11 cellular contexts compared by ENCODE assay signal in genomic region chr5:149804478-149805450, GRCh38.
DNase-seq lines count a peak whose midpoint lies in the region; ATAC-seq and TF ChIP-seq lines count a peak whose summit lies in the region.
"Had no signal": no experiment of that assay in that cellular context is flagged by ENCODE, and none has a peak within 500 bp of the region (broad histone marks: within the 10 kb centered on the region; RNA-seq: fewer than 3 reads in every experiment).

No MANE protein-coding gene starts in this region.

- no peaks in the 10 kb centered on the region for H3K36me3 ChIP-seq in psoas muscle (ENCODE audit: insufficient read depth in 1 of 2, low read depth in 1 of 2)
- no peaks in the 10 kb centered on the region for H3K36me3 ChIP-seq in hepatocyte (replicated peaks; ENCODE audit: insufficient read depth, low read depth)

- no peaks in the 10 kb centered on the region for H4K20me1 ChIP-seq in hepatocyte (ENCODE audit: insufficient read depth, poor library complexity, severe bottlenecking)

- intact Hi-C loops in psoas muscle (cut with DNase I): no loop called here

- peak overlapping the region; percentile 99 for H3K27ac ChIP-seq in psoas muscle
- H3K27ac ChIP-seq in hepatocyte: no peak overlapping the region

- H3K27me3 Mint-ChIP-seq in brain: peaks cover 14% of the 10 kb centered on the region
- H3K27me3 Mint-ChIP-seq: activated CD4-positive, alpha-beta T cell treated with anti-CD3 and anti-CD28 coated beads for 36 hours had no signal

- ATAC-seq in HG02571 (IDR thresholded peaks at IDR 0.05; ENCODE audit: unreplicated experiment): peak; percentile 36
- ATAC-seq in psoas muscle: no peak
- ATAC-seq in GM21360 (IDR thresholded peaks at IDR 0.05; ENCODE audit: unreplicated experiment): no peak
- ATAC-seq: activated CD4-positive, alpha-beta T cell treated with anti-CD3 and anti-CD28 coated beads for 36 hours had no signal

- no peak overlapping the region for H3K4me3 Mint-ChIP-seq in brain
- H3K4me3 Mint-ChIP-seq: activated CD4-positive, alpha-beta T cell treated with anti-CD3 and anti-CD28 coated beads for 36 hours had no signal

- H3K79me2 ChIP-seq in hepatocyte: no peaks in the 10 kb centered on the region

- WGBS in psoas muscle, 3 donors: 73 to 78% (median 74%) methylated on average over 16 of the region's 16 CpGs
- 91% methylated on average over 16 of the region's 16 CpGs for WGBS in hepatocyte (ENCODE audit: low lambda C conversion rate, missing lambda C conversion rate)

- H3K4me3 ChIP-seq in GM12864 (ENCODE audit: low read depth, low read length) (no peak overlapping the region), psoas muscle (no peak overlapping the region), hepatocyte (no peak overlapping the region)
- H3K4me3 ChIP-seq: skin epidermis had no signal

- H3K4me1 Mint-ChIP-seq in brain: peaks cover 85% of the 10 kb centered on the region
- H3K4me1 Mint-ChIP-seq: activated CD4-positive, alpha-beta T cell treated with anti-CD3 and anti-CD28 coated beads for 36 hours had no signal

- no peaks in the 10 kb centered on the region for H3K9me2 ChIP-seq in hepatocyte (replicated peaks; ENCODE audit: insufficient read depth)

- H3K36me3 Mint-ChIP-seq in brain: no peaks in the 10 kb centered on the region

- H3K9me3 ChIP-seq in psoas muscle (no peaks in the 10 kb centered on the region), hepatocyte (ENCODE audit: low read depth) (no peaks in the 10 kb centered on the region)

- H3K9me3 Mint-ChIP-seq in brain: no peaks in the 10 kb centered on the region

- H3K27ac Mint-ChIP-seq in brain: peak overlapping the region in 3 of 5 experiments; percentile 36 to 80 (median 45)
- H3K27ac Mint-ChIP-seq: activated CD4-positive, alpha-beta T cell treated with anti-CD3 and anti-CD28 coated beads for 36 hours had no signal

- H3K4me1 ChIP-seq in psoas muscle (peaks cover 93% of the 10 kb centered on the region), hepatocyte (ENCODE audit: insufficient read depth) (peaks cover 11% of the 10 kb centered on the region)

- no peaks in the 10 kb centered on the region for H3K27me3 ChIP-seq in psoas muscle (ENCODE audit: insufficient read depth in 3 of 3, low read length in 2 of 3)
- no peaks in the 10 kb centered on the region for H3K27me3 ChIP-seq in hepatocyte

- no peak overlapping the region for H3K4me2 ChIP-seq in hepatocyte

- no peak overlapping the region for H2AFZ ChIP-seq in hepatocyte

- TF ChIP-seq CTCF in GM12864 (IDR thresholded peaks at IDR 0.05; ENCODE audit: low read depth, low read length, missing control alignments) (no peak), brain (conservative IDR thresholded peaks at IDR 0.05) (no peak), psoas muscle (IDR thresholded peaks at IDR 0.05) (no peak), hepatocyte (IDR thresholded peaks at IDR 0.05; ENCODE audit: poor library complexity) (no peak)

- peak; percentile 34 for DNase-seq in GM12864 (ENCODE audit: low read depth)
- no peak for DNase-seq in psoas muscle
- no peak for DNase-seq in mesenteric fat pad (ENCODE audit: low spot score)
- DNase-seq in hepatocyte (ENCODE audit: low spot score): no peak
- no peak for DNase-seq in effector CD8-positive, alpha-beta T cell (lab: John Stamatoyannopoulos, UW)
- DNase-seq: activated CD4-positive, alpha-beta T cell treated with anti-CD3 and anti-CD28 coated beads for 36 hours; NCI-H1105 treated with DMSO at 0.1 percent for 48 hours had no signal
